ENCODE assay signal across 13 cellular contexts in genomic region chr18:63644142-63644541, GRCh38. TPM values are rescaled to one million over a fixed set of nuclear protein-coding genes. Genes with fewer than 3 reads are reported as not detected.
DNase-seq lines count a peak whose midpoint lies in the region; ATAC-seq, FAIRE-seq and TF ChIP-seq lines count a peak whose summit lies in the region.
"Not testable (repeated sequence)": the region's sequence is repeated elsewhere in the genome, so short reads cannot be mapped to it uniquely, and the experiment has no call there.
"Had no signal": no experiment of that assay in that cellular context is flagged by ENCODE, and none has a peak within 500 bp of the region (broad histone marks: within the 10 kb centered on the region; RNA-seq: fewer than 3 reads in every experiment).

Gene SERPINB4, minus strand, starts transcription at chr18:63644256. Its CDS starts 679 bp downstream, at chr18:63643577.

- in situ Hi-C loops in mammary epithelial cell (cut with MboI; ENCODE audit: low sequenced_read_pairs in 2 of 2), result not testable (repeated sequence)

- dilution Hi-C loops in mammary epithelial cell (cut with HindIII; ENCODE audit: low sequenced_read_pairs), result not testable (repeated sequence)

- not testable (repeated sequence) for H3K79me2 ChIP-seq in mammary epithelial cell (ENCODE audit: insufficient read depth, low read length)

- not testable (repeated sequence) for TF ChIP-seq CTCF in RWPE2 (IDR thresholded peaks at IDR 0.05; ENCODE audit: poor library complexity, severe bottlenecking); mammary epithelial cell (conservative IDR thresholded peaks at IDR 0.05 in 1 of 2, IDR thresholded peaks at IDR 0.05 in 1 of 2; ENCODE audit: extremely low read depth in 1 of 2, insufficient read depth in 1 of 2, low read depth in 1 of 2, low read length in 2 of 2)

- intact Hi-C loops in mammary epithelial cell (cut with micrococcal nuclease), result not testable (repeated sequence)

- ATAC-seq in RWPE2 (ENCODE audit: low read depth), result peak; percentile 60

- H3K4me2 ChIP-seq in mammary epithelial cell (ENCODE audit: insufficient read depth, low read depth, low read length), result not testable (repeated sequence)

- H3K9ac ChIP-seq in HUES48 (ENCODE audit: low read depth, low read length); mammary epithelial cell (ENCODE audit: insufficient read depth, low read length): not testable (repeated sequence)

- 11% methylated on average over 1 of the region's 2 CpGs for WGBS in mammary epithelial cell (ENCODE audit: low coverage, missing lambda C conversion rate)
- WGBS in esophagus, 2 donors, result 69 to 80% methylated on average over 1 of the region's 2 CpGs
- WGBS in thymus, result 90% methylated on average over 1 of the region's 2 CpGs

- not testable (repeated sequence) for DNase-seq in RWPE2 (ENCODE audit: low spot score)
- DNase-seq in mammary epithelial cell, result peak; percentile 54

- H3K4me3 ChIP-seq in HUES48 (ENCODE audit: low read depth, low read length); RWPE2 (ENCODE audit: severe bottlenecking); mammary epithelial cell (replicated peaks in 1 of 3; ENCODE audit: insufficient read depth in 1 of 3, low read depth in 2 of 3, low read length in 3 of 3); esophagus (ENCODE audit: low read depth in 1 of 2, low read length in 2 of 2); thymus (ENCODE audit: low read length): not testable (repeated sequence)

- CTCF ChIA-PET in mammary epithelial cell (lab: Charles Lee; ENCODE audit: low non-redundant PET), result not testable (repeated sequence)

- peak; percentile 21 for FAIRE-seq in endometrium (lab: Jason Lieb, UNC)

- H3K36me3 ChIP-seq in HUES48 (ENCODE audit: control insufficient read depth, insufficient read depth, low read length); RWPE2 (ENCODE audit: low read depth); mammary epithelial cell (ENCODE audit: insufficient read depth, low read length); esophagus (ENCODE audit: control insufficient read depth in 2 of 2, insufficient read depth in 2 of 2, low read length in 1 of 2); thymus (ENCODE audit: control insufficient read depth, insufficient read depth): not testable (repeated sequence)

- H3K27ac ChIP-seq in HUES48 (ENCODE audit: low read depth, low read length), result peak within 1 kb of the TSS; percentile 50
- H3K27ac ChIP-seq in RWPE2 (ENCODE audit: poor library complexity, severe bottlenecking); mammary epithelial cell (ENCODE audit: insufficient read depth, low read depth, low read length); esophagus (ENCODE audit: low read depth in 2 of 2, low read length in 1 of 2); thymus (ENCODE audit: low read depth): not testable (repeated sequence)

- H3K27me3 ChIP-seq in HUES48 (ENCODE audit: control insufficient read depth, insufficient read depth, low read length); RWPE2 (ENCODE audit: insufficient read depth, poor library complexity, severe bottlenecking); mammary epithelial cell (ENCODE audit: insufficient read depth, low read length); esophagus (ENCODE audit: control insufficient read depth in 1 of 2, insufficient read depth in 2 of 2, low read length in 2 of 2); thymus (ENCODE audit: control insufficient read depth, insufficient read depth): not testable (repeated sequence)

- H2AFZ ChIP-seq in mammary epithelial cell (ENCODE audit: low read depth, low read length), result not testable (repeated sequence)

- not testable (repeated sequence) for H3K9me3 ChIP-seq in HUES48 (ENCODE audit: control insufficient read depth, insufficient read depth, low read length); RWPE2 (ENCODE audit: severe bottlenecking); mammary epithelial cell (replicated peaks; ENCODE audit: insufficient read depth, low read length); esophagus (ENCODE audit: control insufficient read depth in 2 of 2, insufficient read depth in 1 of 2, low read depth in 1 of 2, low read length in 1 of 2); thymus (ENCODE audit: control insufficient read depth)

- not testable (repeated sequence) for H4K20me1 ChIP-seq in mammary epithelial cell (ENCODE audit: insufficient read depth, low read length)

- H3K4me1 ChIP-seq in HUES48 (ENCODE audit: control insufficient read depth, insufficient read depth, low read length); esophagus (ENCODE audit: control insufficient read depth in 2 of 2, insufficient read depth in 2 of 2, low read length in 1 of 2); thymus (ENCODE audit: control insufficient read depth, insufficient read depth, low read length): not testable (repeated sequence)
- H3K4me1 ChIP-seq in RWPE2 (ENCODE audit: insufficient read depth, poor library complexity, severe bottlenecking) (peaks cover 14% of the 10 kb centered on the region), mammary epithelial cell (ENCODE audit: insufficient read depth, low read length) (peaks cover 20% of the 10 kb centered on the region)

- not testable (repeated sequence) for BruUV-seq in mammary epithelial cell (replicated peaks; lab: Mats Ljungman, UMichigan)

RNA-seq across cellular contexts. Expression of gene SERPINB4, which starts in this region (rescaled TPM):
- total RNA-seq in mammary epithelial cell, result 1 to 10 TPM in 1 of 2 donors, under 1 TPM in 1; 0.35 to 1.5 TPM
- 1.3 TPM for polyA plus RNA-seq in mammary epithelial cell
- not detected for polyA minus RNA-seq in mammary epithelial cell
- 10 to 100 TPM; 19.3 to 68.4 TPM for polyA plus RNA-seq in esophagus
- polyA plus RNA-seq in thymus, result 48.3 TPM
- total RNA-seq: A172; A673; Calu3; CD4-positive, alpha-beta memory T cell; Daoy; G401; H7 had no signal
- polyA plus RNA-seq: CD4-positive, alpha-beta memory T cell had no signal
